In genomic region chr15:66882251-66883020, GRCh38 we compare ENCODE assay signal across 8 cellular contexts.
DNase-seq lines count a peak whose midpoint lies in the region; ATAC-seq, FAIRE-seq and TF ChIP-seq lines count a peak whose summit lies in the region.
"Had no signal": no experiment of that assay in that cellular context is flagged by ENCODE, and none has a peak within 500 bp of the region (broad histone marks: within the 10 kb centered on the region; RNA-seq: fewer than 3 reads in every experiment).

No MANE protein-coding gene starts in this region.

- H3K4ac ChIP-seq in IMR-90 (ENCODE audit: low read depth, low read length) = peak overlapping the region; percentile 100

- peak overlapping the region; percentile 99 for H2BK120ac ChIP-seq in IMR-90 (ENCODE audit: low read depth, low read length)

- H3K36me3 ChIP-seq in IMR-90 (ENCODE audit: control insufficient read depth, insufficient read depth, low read length) = no peaks in the 10 kb centered on the region
- no peaks in the 10 kb centered on the region for H3K36me3 ChIP-seq in left lung

- peak overlapping the region; percentile 93 for H2AK9ac ChIP-seq in IMR-90 (replicated peaks; ENCODE audit: low read depth, low read length, poor library complexity)

- TF ChIP-seq CTCF in IMR-90 (conservative IDR thresholded peaks at IDR 0.05; ENCODE audit: low read depth, low read length) (no peak), choroid plexus epithelial cell (conservative IDR thresholded peaks at IDR 0.05; ENCODE audit: low read depth, low read length) (no peak), left lung (IDR thresholded peaks at IDR 0.05) (no peak)

- in situ Hi-C loops in IMR-90 (cut with MboI; ENCODE audit: low sequenced_read_pairs) = no loop called here

- H3K18ac ChIP-seq in IMR-90 (ENCODE audit: low read depth, low read length) = peak overlapping the region; percentile 97

- peak overlapping the region; percentile 96 for H2BK15ac ChIP-seq in IMR-90 (ENCODE audit: low read depth, low read length)

- no peaks in the 10 kb centered on the region for H3K27me3 ChIP-seq in IMR-90 (ENCODE audit: control insufficient read depth, insufficient read depth, low read length)
- H3K27me3 ChIP-seq in left lung = no peaks in the 10 kb centered on the region

- H4K91ac ChIP-seq in IMR-90 (ENCODE audit: insufficient read depth, low read depth, low read length) = peak overlapping the region; percentile 92

- H3K27ac ChIP-seq in IMR-90 (ENCODE audit: insufficient read depth, low read length) (peak overlapping the region; percentile 88), left lung (peak overlapping the region; percentile 43 to 75)

- peak overlapping the region; percentile 39 to 95 for H4K8ac ChIP-seq in IMR-90 (ENCODE audit: low read depth in 2 of 2, low read length in 2 of 2)

- CTCF ChIA-PET in IMR-90 (lab: Yijun Ruan, JAX) = no interaction called here

- H3K4me1 ChIP-seq in IMR-90 (ENCODE audit: control insufficient read depth, insufficient read depth, low read length) = peaks cover 20% of the 10 kb centered on the region
- H3K4me1 ChIP-seq in left lung = peaks cover 11% of the 10 kb centered on the region in 2 donors

- no peak for TF ChIP-seq POLR2A in IMR-90 (IDR thresholded peaks at IDR 0.05; ENCODE audit: low read depth, low read length)

- dilution Hi-C loops in IMR-90 (cut with HindIII; ENCODE audit: low sequenced_read_pairs, unreplicated experiment) = no loop called here

- FAIRE-seq in urothelium cell line (lab: Jason Lieb, UNC) = peak; percentile 94

- 63% methylated on average over 2 of the region's 11 CpGs; no CpG with 5 or more reads in 1 of the 2 experiments for WGBS in IMR-90 (ENCODE audit: extremely low coverage in 2 of 2, insufficient read length in 1 of 2), 2 experiments

- BruUV-seq in IMR-90 (replicated peaks; lab: Mats Ljungman, UMichigan) = no TSS peak

- H3K9me3 ChIP-seq in IMR-90 (ENCODE audit: control insufficient read depth, insufficient read depth, low read length) (0 out of 2 replicates have a peak, but pooled peaks cover 4% of the 10 kb centered on the region), left lung (peaks cover 0 to 2% of the 10 kb centered on the region in 2 donors)

- H3K4me3 ChIP-seq in IMR-90 (ENCODE audit: insufficient read depth, low read depth, low read length) = no peak overlapping the region
- no peak overlapping the region for H3K4me3 ChIP-seq in choroid plexus epithelial cell (ENCODE audit: low read depth, low read length)
- no peak overlapping the region for H3K4me3 ChIP-seq in left lung

- H2AFZ ChIP-seq in IMR-90 (replicated peaks; ENCODE audit: low read length, poor library complexity) = peak overlapping the region; percentile 36

- peak; percentile 72 for DNase-seq in IMR-90
- peak; percentile 42 for DNase-seq in choroid plexus epithelial cell (ENCODE audit: low read depth)
- DNase-seq in left lung = no peak
- peak; percentile 68 for DNase-seq in urothelium cell line (ENCODE audit: low spot score)
- no peak for DNase-seq in NK-92 (lab: John Stamatoyannopoulos, UW; ENCODE audit: unreplicated experiment)
- DNase-seq: cerebellar nuclear complex had no signal

- peak; percentile 18 for ATAC-seq in IMR-90 (ENCODE audit: low read depth)
- peak; percentile 18 for ATAC-seq in left lung
- ATAC-seq in HG03280 (IDR thresholded peaks at IDR 0.05; ENCODE audit: unreplicated experiment) = no peak
- ATAC-seq in HG03469 (IDR thresholded peaks at IDR 0.05; ENCODE audit: unreplicated experiment) = no peak

- H3K79me1 ChIP-seq in IMR-90 (ENCODE audit: low read depth in 1 of 2, low read length in 2 of 2) = peaks cover 0 to 19% of the 10 kb centered on the region in 2 experiments; a peak in 2 of 4 replicates

- H2BK20ac ChIP-seq in IMR-90 (ENCODE audit: low read depth, low read length) = peak overlapping the region; percentile 98

- H4K20me1 ChIP-seq in IMR-90 (ENCODE audit: insufficient read depth, low read length) = 0 out of 2 replicates have a peak, but pooled peaks cover under 1% of the 10 kb centered on the region

- H3K14ac ChIP-seq in IMR-90 (replicated peaks; ENCODE audit: low read depth, low read length) = peak overlapping the region; percentile 97

- H3K9me1 ChIP-seq in IMR-90 (ENCODE audit: insufficient read depth, low read length) = peaks cover 28% of the 10 kb centered on the region

- no peak for TF ChIP-seq RAD21 in IMR-90 (IDR thresholded peaks at IDR 0.05; ENCODE audit: low read length)

- H4K5ac ChIP-seq in IMR-90 (ENCODE audit: low read depth, low read length) = peak overlapping the region; percentile 90

- POLR2A ChIA-PET in IMR-90 (lab: Charles Lee; ENCODE audit: unreplicated experiment) = no interaction called here

- H2BK5ac ChIP-seq in IMR-90 (ENCODE audit: low read depth, low read length, poor library complexity, severe bottlenecking) = peak overlapping the region; percentile 94

- H3K23ac ChIP-seq in IMR-90 (ENCODE audit: low read depth, low read length) = peak overlapping the region; percentile 98

- no peak overlapping the region; the same call in 1 of the 2 replicates for H3K9ac ChIP-seq in IMR-90 (ENCODE audit: low read depth, low read length)

- no peak overlapping the region for H3K4me2 ChIP-seq in IMR-90 (ENCODE audit: low read depth, low read length)

- intact Hi-C loops in IMR-90 (cut with micrococcal nuclease) = no loop called here
- intact Hi-C loops in left lung (cut with DNase I) = no loop called here

- peak overlapping the region; percentile 99 for H2AK5ac ChIP-seq in IMR-90 (ENCODE audit: low read depth, low read length)

- H3K56ac ChIP-seq in IMR-90 (ENCODE audit: extremely low read depth, insufficient read depth, low read length) = no peak overlapping the region

TF ChIP-seq in IMR-90, 13 proteins besides CTCF, POLR2A, EP300 and RAD21:
- TF ChIP-seq FOS (IDR thresholded peaks at IDR 0.05; ENCODE audit: low read depth, low read length) = no peak
- TF ChIP-seq USF2 (IDR thresholded peaks at IDR 0.05; ENCODE audit: low read depth, low read length) = 0 out of 2 replicates have a peak, but pooled peaks have one; percentile 8
- no peak for TF ChIP-seq MXI1 (IDR thresholded peaks at IDR 0.05; ENCODE audit: borderline replicate concordance, low read depth, low read length)
- TF ChIP-seq ELK1 (IDR thresholded peaks at IDR 0.05; ENCODE audit: borderline replicate concordance, low read depth, low read length) = no peak
- no peak for TF ChIP-seq MAZ (IDR thresholded peaks at IDR 0.05; ENCODE audit: borderline replicate concordance, low read depth, low read length)
- no peak for TF ChIP-seq CEBPB (IDR thresholded peaks at IDR 0.05; ENCODE audit: low read depth, low read length)
- TF ChIP-seq NFE2L2 (IDR thresholded peaks at IDR 0.05; ENCODE audit: low read depth, low read length) = no peak
- no peak for TF ChIP-seq RCOR1 (IDR thresholded peaks at IDR 0.05; ENCODE audit: insufficient replicate concordance, low read length)

Comparison
In these comparisons a context has a peak if more than half of its experiments do, and no peak if none do; other contexts are left out.
1. ATAC-seq: peak in IMR-90 (single experiment) and left lung (single experiment); none in HG03280 (single experiment) and HG03469 (single experiment).
2. DNase-seq: peak in IMR-90 (single experiment), choroid plexus epithelial cell (single experiment) and urothelium cell line (single experiment); none in left lung (0 of 2) and NK-92 (single experiment).